Comparison of ENCODE assay signal across 8 cellular contexts in the genomic region with DNA sequence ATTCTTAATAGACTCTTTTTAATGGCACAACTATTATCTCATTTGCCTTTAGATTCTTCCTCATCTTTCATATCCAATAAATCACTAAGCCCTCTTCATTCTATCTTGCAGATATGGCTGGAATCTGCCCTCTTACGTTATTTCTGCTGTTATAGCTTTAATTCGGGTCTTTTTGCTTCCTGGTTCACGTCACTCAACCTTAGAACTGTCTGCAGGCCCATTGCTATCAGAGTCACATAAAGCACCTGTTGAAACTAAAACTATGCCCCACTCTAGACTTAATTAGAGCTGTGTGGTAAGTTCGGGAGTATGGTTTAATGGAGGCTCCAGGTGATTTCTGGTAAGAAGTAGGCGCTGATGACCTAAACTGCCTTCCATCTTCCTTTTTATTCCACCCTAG.
DNase-seq lines count a peak whose midpoint lies in the region; ATAC-seq and TF ChIP-seq lines count a peak whose summit lies in the region.

No MANE protein-coding gene starts in this region.

- ATAC-seq in GM18511 (IDR thresholded peaks at IDR 0.05; ENCODE audit: unreplicated experiment), result no peak
- ATAC-seq in GM18519 (IDR thresholded peaks at IDR 0.05; ENCODE audit: low FRiP score, unreplicated experiment), result no peak
- no peak for ATAC-seq in HG03159 (IDR thresholded peaks at IDR 0.05; ENCODE audit: unreplicated experiment)

- H3K36me3 ChIP-seq in endocrine pancreas (ENCODE audit: control insufficient read depth, insufficient read depth, low read length) (no peaks in the 10 kb centered on the region), parathyroid adenoma (ENCODE audit: control insufficient read depth, insufficient read depth, low read length) (no peaks in the 10 kb centered on the region)

- no peaks in the 10 kb centered on the region for H3K27me3 ChIP-seq in endocrine pancreas (ENCODE audit: control insufficient read depth, insufficient read depth, low read length)
- no peaks in the 10 kb centered on the region for H3K27me3 ChIP-seq in parathyroid adenoma (ENCODE audit: control insufficient read depth, insufficient read depth, low read length)

- DNase-seq in GM12864 (ENCODE audit: low read depth) (no peak), NCI-H2029 treated with DMSO at 0.1 percent for 48 hours (lab: John Stamatoyannopoulos, UW) (peak; percentile 56), NCI-H128 (lab: John Stamatoyannopoulos, UW; ENCODE audit: unreplicated experiment) (no peak)

- H3K9ac ChIP-seq in endocrine pancreas (ENCODE audit: control insufficient read depth, insufficient read depth, low read length) (no peak overlapping the region), parathyroid adenoma (no peak overlapping the region)

- peak overlapping the region; percentile 79 for H3K4me2 ChIP-seq in parathyroid adenoma (ENCODE audit: low read length)

- peak overlapping the region; percentile 61 for H3K4me3 ChIP-seq in GM12864 (ENCODE audit: low read depth, low read length)
- peak overlapping the region; percentile 94 for H3K4me3 ChIP-seq in endocrine pancreas (ENCODE audit: control insufficient read depth, insufficient read depth, low read length)
- H3K4me3 ChIP-seq in parathyroid adenoma (ENCODE audit: low read depth, low read length), result peak overlapping the region; percentile 89

- H2AFZ ChIP-seq in parathyroid adenoma, result peak overlapping the region; percentile 99

- H3K9me3 ChIP-seq in endocrine pancreas (ENCODE audit: control insufficient read depth, low read length) (no peaks in the 10 kb centered on the region), parathyroid adenoma (ENCODE audit: control insufficient read depth, low read length) (no peaks in the 10 kb centered on the region)

- H3K79me2 ChIP-seq in parathyroid adenoma, result peaks cover 50% of the 10 kb centered on the region

- H3K4me1 ChIP-seq in endocrine pancreas (ENCODE audit: control insufficient read depth, insufficient read depth, low read length) (peaks cover 16% of the 10 kb centered on the region), parathyroid adenoma (peaks cover 7% of the 10 kb centered on the region)

- TF ChIP-seq CTCF in GM12864 (IDR thresholded peaks at IDR 0.05; ENCODE audit: low read depth, low read length, missing control alignments), result no peak
- TF ChIP-seq CTCF in parathyroid adenoma (IDR thresholded peaks at IDR 0.05), result no peak

- no peak overlapping the region for H3K27ac ChIP-seq in parathyroid adenoma
